36 cellular contexts compared by ENCODE assay signal in the genomic region with DNA sequence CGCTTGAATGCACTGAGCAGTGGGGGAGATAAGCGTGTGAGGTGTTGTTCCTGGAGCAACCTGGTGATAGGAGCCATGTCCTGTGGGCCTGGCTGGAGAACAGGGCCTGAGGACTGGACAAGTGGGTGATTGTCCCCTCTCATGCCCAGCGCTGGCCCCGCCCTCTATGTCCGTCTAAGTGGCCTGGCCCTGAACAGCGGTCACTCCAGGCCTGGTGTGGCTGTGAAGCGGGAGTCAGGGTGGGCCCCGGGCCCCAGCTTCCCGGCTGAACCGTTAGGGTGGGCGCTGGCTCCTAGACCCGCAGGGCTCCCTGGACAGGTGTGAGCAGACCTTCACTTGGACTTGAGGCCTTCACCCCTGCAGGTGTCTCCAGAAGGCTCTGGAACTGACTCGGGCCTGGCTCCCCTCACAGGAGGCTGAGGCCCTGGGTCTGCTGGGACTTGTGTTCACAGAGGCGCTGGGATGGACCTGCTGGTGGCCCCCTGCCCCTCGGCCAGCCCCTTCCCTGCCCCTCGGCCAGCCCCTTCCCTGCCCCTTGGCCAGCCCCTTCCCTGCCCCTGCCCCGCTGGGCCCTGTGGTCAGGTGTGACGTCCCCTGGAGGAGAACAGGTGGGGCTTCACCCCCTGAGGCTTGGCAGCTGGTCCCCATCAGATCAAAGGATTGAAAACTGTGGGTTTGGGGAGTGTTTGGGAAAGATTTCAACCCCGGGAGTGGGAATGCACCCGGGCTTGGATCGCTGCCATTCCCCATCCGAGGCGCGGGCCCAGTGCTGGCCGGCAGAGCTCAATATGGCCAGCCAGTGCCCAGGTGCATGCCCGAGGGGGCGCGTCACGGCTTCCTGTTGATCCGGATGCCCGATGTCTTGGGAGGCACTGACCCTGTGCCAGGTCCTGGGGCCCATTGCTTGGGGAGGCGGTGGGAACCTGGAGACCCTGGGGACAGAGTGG. TPM values are rescaled to one million over a fixed set of nuclear protein-coding genes. Genes with fewer than 3 reads are reported as not detected.
A peak's percentile ranks its signal among the peaks of the same experiment; 100 is the strongest.
DNase-seq lines count a peak whose midpoint lies in the region; ATAC-seq, FAIRE-seq and TF ChIP-seq lines count a peak whose summit lies in the region.
"Had no signal": no experiment of that assay in that cellular context is flagged by ENCODE, and none has a peak within 500 bp of the region (broad histone marks: within the 10 kb centered on the region; RNA-seq: fewer than 3 reads in every experiment).

No MANE protein-coding gene starts in this region.

- H3K27ac ChIP-seq in pancreas, result peak overlapping the region; percentile 70 to 84 (median 80)
- H3K27ac ChIP-seq in CD8-positive, alpha-beta memory T cell (ENCODE audit: low read depth, low read length), result no peak overlapping the region
- H3K27ac ChIP-seq: ascending aorta, parathyroid adenoma had no signal

- POLR2A ChIA-PET in CD8-positive, alpha-beta memory T cell (lab: Charles Lee), result no interaction called here

- H3K27me3 ChIP-seq in MG63 (peaks cover 1% of the 10 kb centered on the region; the same call in 1 of the 2 replicates), pancreas (no peaks in the 10 kb centered on the region)
- H3K27me3 ChIP-seq in CD8-positive, alpha-beta memory T cell (ENCODE audit: insufficient read depth, low read length, poor library complexity, severe bottlenecking), result no peaks in the 10 kb centered on the region
- H3K27me3 ChIP-seq: ascending aorta had no signal

- DNase-seq in CD14-positive monocyte (ENCODE audit: low spot score) (peak; percentile 45), MG63 (peak; percentile 60), glutamatergic neuron (peak; percentile 15), pancreas (peak in 5 of 6 donors; percentile 60 to 90 (median 80))
- no peak for DNase-seq in CD8-positive, alpha-beta memory T cell
- no peak for DNase-seq in stimulated activated CD4-positive, alpha-beta T cell treated with anti-CD3 and anti-CD28 coated beads, Interleukin-2, amount 100 ng/mL, for 24 hours
- DNase-seq: activated CD4-positive, alpha-beta T cell treated with anti-CD3 and anti-CD28 coated beads, Interleukin-2, amount 50 U/mL, for 4 hours; activated gamma-delta T cell treated with Interleukin-2 at 50 U/mL for 16 hours; activated T-cell treated with anti-CD3 and anti-CD28 coated beads, Interleukin-2, amount 50 U/mL, for 48 hours; Caco-2; endodermal cell; head of caudate nucleus; Karpas-422; MV-4-11; NCI-H1436 treated with DMSO at 0.1 percent for 48 hours; NCI-H2107; NCI-H446; NCI-H748 treated with DMSO at 0.1 percent for 48 hours; retina; small intestine; stimulated activated CD4-positive, alpha-beta T cell treated with anti-CD3 and anti-CD28 coated beads, Interleukin-1b, Interleukin-23, amount 100 ng/mL, for 48 hours; stimulated activated CD8-positive, alpha-beta memory T cell treated with anti-CD3 and anti-CD28 coated beads, Interleukin-4, amount 100 ng/mL, for 48 hours; stimulated activated naive CD8-positive, alpha-beta T cell treated with anti-CD3 and anti-CD28 coated beads, Interleukin-15, amount 100 ng/mL, for 72 hours; T-helper 2 cell had no signal

- H3K27ac Mint-ChIP-seq in CD14-positive monocyte (no peak overlapping the region), glutamatergic neuron (ENCODE audit: unreplicated experiment) (no peak overlapping the region)
- no peak overlapping the region for H3K27ac Mint-ChIP-seq in CD8-positive, alpha-beta memory T cell
- H3K27ac Mint-ChIP-seq: dendritic cell treated with granulocyte-macrophage colony-stimulating factor and Interleukin-4, amounts not matched to agents 40 ng/mL and 50 ng/mL, for 4 days; endodermal cell; natural killer cell treated with Interleukin-12 subunit alpha and Interleukin-12 subunit beta and Interleukin-15 and Interleukin-18, amount 100 ng/mL, for 72 hours; stimulated activated naive CD8-positive, alpha-beta T cell treated with anti-CD3 and anti-CD28 coated beads, Interleukin-15, amount 100 ng/mL, for 72 hours had no signal

- H3K9me3 Mint-ChIP-seq in CD14-positive monocyte, result peaks cover 0 to 3% (median 0%) of the 10 kb centered on the region in 7 donors
- peaks cover 5% of the 10 kb centered on the region for H3K9me3 Mint-ChIP-seq in glutamatergic neuron (ENCODE audit: unreplicated experiment)
- no peaks in the 10 kb centered on the region for H3K9me3 Mint-ChIP-seq in CD8-positive, alpha-beta memory T cell
- H3K9me3 Mint-ChIP-seq: dendritic cell treated with granulocyte-macrophage colony-stimulating factor and Interleukin-4, amounts not matched to agents 40 ng/mL and 50 ng/mL, for 4 days; endodermal cell; natural killer cell treated with Interleukin-12 subunit alpha and Interleukin-12 subunit beta and Interleukin-15 and Interleukin-18, amount 100 ng/mL, for 72 hours; stimulated activated naive CD8-positive, alpha-beta T cell treated with anti-CD3 and anti-CD28 coated beads, Interleukin-15, amount 100 ng/mL, for 72 hours had no signal

- H3K27me3 Mint-ChIP-seq in CD14-positive monocyte (ENCODE audit: low read depth in 3 of 3) (peaks cover 5 to 7% (median 6%) of the 10 kb centered on the region in 3 donors), glutamatergic neuron (ENCODE audit: unreplicated experiment) (peaks cover 8% of the 10 kb centered on the region)
- peaks cover 0 to 6% of the 10 kb centered on the region in 2 donors for H3K27me3 Mint-ChIP-seq in CD8-positive, alpha-beta memory T cell

- H3K4me1 ChIP-seq in pancreas, result peaks cover 19 to 30% (median 20%) of the 10 kb centered on the region in 3 donors
- no peaks in the 10 kb centered on the region for H3K4me1 ChIP-seq in CD8-positive, alpha-beta memory T cell (ENCODE audit: insufficient read depth, low read length)
- H3K4me1 ChIP-seq: parathyroid adenoma had no signal

- CTCF ChIA-PET in CD8-positive, alpha-beta memory T cell (lab: Charles Lee), result no interaction called here

- no peak overlapping the region for H3K4me3 ChIP-seq in MG63
- H3K4me3 ChIP-seq in pancreas, result no peak overlapping the region
- no peak overlapping the region for H3K4me3 ChIP-seq in CD8-positive, alpha-beta memory T cell (ENCODE audit: low read length)
- H3K4me3 ChIP-seq: ascending aorta, mucosa of descending colon had no signal

- peak; percentile 29 to 46 (median 40) for ATAC-seq in pancreas
- no peak for ATAC-seq in GM19395 (IDR thresholded peaks at IDR 0.05; ENCODE audit: unreplicated experiment)
- ATAC-seq: activated CD4-positive, CD25-positive, alpha-beta regulatory T cell treated with anti-CD3 and anti-CD28 coated beads, Interleukin-2, amount 50 U/mL, for 24 hours; mucosa of descending colon; natural killer cell treated with Interleukin-12 subunit alpha and Interleukin-12 subunit beta and Interleukin-15 and Interleukin-18, amount 100 ng/mL, for 72 hours had no signal

- peaks cover under 1% of the 10 kb centered on the region for H3K9me3 ChIP-seq in MG63
- no peaks in the 10 kb centered on the region for H3K9me3 ChIP-seq in pancreas
- H3K9me3 ChIP-seq in CD8-positive, alpha-beta memory T cell (ENCODE audit: low read length), result no peaks in the 10 kb centered on the region
- H3K9me3 ChIP-seq: ascending aorta, mucosa of descending colon had no signal

- TF ChIP-seq CTCF in CD14-positive monocyte (IDR thresholded peaks at IDR 0.05), result no peak
- TF ChIP-seq CTCF in glutamatergic neuron (IDR thresholded peaks at IDR 0.05; ENCODE audit: partially characterized antibody, unreplicated experiment), result no peak
- TF ChIP-seq CTCF in pancreas (IDR thresholded peaks at IDR 0.05), result no peak

- H3K36me3 Mint-ChIP-seq in CD14-positive monocyte, result no peaks in the 10 kb centered on the region
- H3K36me3 Mint-ChIP-seq in glutamatergic neuron (ENCODE audit: unreplicated experiment), result no peaks in the 10 kb centered on the region
- no peaks in the 10 kb centered on the region for H3K36me3 Mint-ChIP-seq in CD8-positive, alpha-beta memory T cell
- H3K36me3 Mint-ChIP-seq: natural killer cell treated with Interleukin-12 subunit alpha and Interleukin-12 subunit beta and Interleukin-15 and Interleukin-18, amount 100 ng/mL, for 72 hours had no signal

- intact Hi-C loops in CD14-positive monocyte (cut with micrococcal nuclease) (no loop called here), pancreas (cut with DNase I) (loop anchor here in 1 of 3 donors (5.0 kb wide), 1 partner anchor 117 kb away; no protein-coding TSS in a partner anchor)

- H3K4me3 Mint-ChIP-seq in CD14-positive monocyte (no peak overlapping the region), glutamatergic neuron (ENCODE audit: unreplicated experiment) (no peak overlapping the region)
- H3K4me3 Mint-ChIP-seq in CD8-positive, alpha-beta memory T cell, result no peak overlapping the region
- H3K4me3 Mint-ChIP-seq: dendritic cell treated with granulocyte-macrophage colony-stimulating factor and Interleukin-4, amounts not matched to agents 40 ng/mL and 50 ng/mL, for 4 days; endodermal cell; natural killer cell treated with Interleukin-12 subunit alpha and Interleukin-12 subunit beta and Interleukin-15 and Interleukin-18, amount 100 ng/mL, for 72 hours; stimulated activated naive CD8-positive, alpha-beta T cell treated with anti-CD3 and anti-CD28 coated beads, Interleukin-15, amount 100 ng/mL, for 72 hours had no signal

- 60 to 71% methylated on average over 32 of the region's 32 CpGs for WGBS in pancreas, 2 donors

- FAIRE-seq in pancreas (lab: Jason Lieb, UNC), result no peak
- FAIRE-seq: islet of Langerhans, small intestine had no signal

- H3K36me3 ChIP-seq in MG63 (no peaks in the 10 kb centered on the region), pancreas (no peaks in the 10 kb centered on the region)
- no peaks in the 10 kb centered on the region for H3K36me3 ChIP-seq in CD8-positive, alpha-beta memory T cell (ENCODE audit: insufficient read depth, low read length)
- H3K36me3 ChIP-seq: ascending aorta had no signal

- no peaks in the 10 kb centered on the region for H3K4me1 Mint-ChIP-seq in CD14-positive monocyte
- H3K4me1 Mint-ChIP-seq in glutamatergic neuron (ENCODE audit: low read depth, unreplicated experiment), result peaks cover 3% of the 10 kb centered on the region
- H3K4me1 Mint-ChIP-seq in CD8-positive, alpha-beta memory T cell, result no peaks in the 10 kb centered on the region
- H3K4me1 Mint-ChIP-seq: endodermal cell; stimulated activated naive CD8-positive, alpha-beta T cell treated with anti-CD3 and anti-CD28 coated beads, Interleukin-15, amount 100 ng/mL, for 72 hours had no signal

RNA-seq across cellular contexts. Expression of a gene that starts 3.2 kb away (rescaled TPM):
- polyA plus RNA-seq in CD14-positive monocyte (not detected), pancreas (100 to 1,000 TPM; 155 to 239 TPM)
- total RNA-seq in MG63 (2014; rRNA removed; shearing (Covaris generic); ENCODE audit: low replicate concordance), result not detected in 2 replicates
- total RNA-seq in glutamatergic neuron (ENCODE audit: unreplicated experiment) (not detected), pancreas (10 to 100 TPM; 25.5 to 99.7 (median 92.2) TPM)
- not detected for total RNA-seq in CD8-positive, alpha-beta memory T cell
- polyA plus RNA-seq in CD8-positive, alpha-beta memory T cell, result not detected
- total RNA-seq: ascending aorta; Caco-2; G401; lung microvascular endothelial cell; mucosa of descending colon; natural killer cell treated with Interleukin-12 subunit alpha and Interleukin-12 subunit beta and Interleukin-15 and Interleukin-18, amount 100 ng/mL, for 72 hours had no signal
- polyA plus RNA-seq: AG04450, BJ had no signal

RNA-seq across cellular contexts. Expression of a gene that starts 34.9 kb away (rescaled TPM):
- polyA plus RNA-seq in CD14-positive monocyte, result not detected
- total RNA-seq in MG63 (2014; rRNA removed; shearing (Covaris generic); ENCODE audit: low replicate concordance), result not detected in 2 replicates
- not detected for total RNA-seq in glutamatergic neuron (ENCODE audit: unreplicated experiment)
- under 1 TPM in 2 of 6 donors, not detected in 4; 0.03 to 0.57 TPM for total RNA-seq in pancreas
- under 1 TPM; 0.04 to 0.05 TPM for polyA plus RNA-seq in pancreas
- not detected for total RNA-seq in CD8-positive, alpha-beta memory T cell
- polyA plus RNA-seq in CD8-positive, alpha-beta memory T cell, result not detected
- total RNA-seq: endodermal cell; G401; lung microvascular endothelial cell; natural killer cell treated with Interleukin-12 subunit alpha and Interleukin-12 subunit beta and Interleukin-15 and Interleukin-18, amount 100 ng/mL, for 72 hours had no signal
- polyA plus RNA-seq: AG04450, BJ had no signal

Comparison
In these comparisons a context has a peak if more than half of its experiments do, and no peak if none do; other contexts are left out.
1. DNase-seq: peak in CD14-positive monocyte (single experiment), MG63 (single experiment), glutamatergic neuron (single experiment) and pancreas (5 of 6); none in CD8-positive, alpha-beta memory T cell (0 of 5) and stimulated activated CD4-positive, alpha-beta T cell treated with anti-CD3 and anti-CD28 coated beads, Interleukin-2, amount 100 ng/mL, for 24 hours (0 of 2).
2. RNA of a gene that starts 3.2 kb away (total RNA-seq): 25.5 to 99.7 TPM in pancreas; not detected in MG63, not detected in glutamatergic neuron (single experiment) and not detected in CD8-positive, alpha-beta memory T cell; every median in the first group is over 10 times any median in the second.